18 cellular contexts compared by ENCODE assay signal in genomic region chr12:1603621-1604020, GRCh38. TPM values are rescaled to one million over a fixed set of nuclear protein-coding genes. Genes with fewer than 3 reads are reported as not detected.
DNase-seq lines count a peak whose midpoint lies in the region; ATAC-seq, FAIRE-seq and TF ChIP-seq lines count a peak whose summit lies in the region.
"Had no signal": no experiment of that assay in that cellular context is flagged by ENCODE, and none has a peak within 500 bp of the region (broad histone marks: within the 10 kb centered on the region; RNA-seq: fewer than 3 reads in every experiment).

No MANE protein-coding gene starts in this region.

- POLR2A ChIA-PET in K562 (lab: Yijun Ruan, JAX): interaction anchor here (0.9 to 1.4 kb wide), 2 partner anchors 12 to 486 kb away, joined by 3 read pairs; no protein-coding TSS in a partner anchor
- POLR2A ChIA-PET in CD8-positive, alpha-beta T cell (lab: Charles Lee): interaction anchor here (0.9 to 1.1 kb wide), 3 partner anchors 9 to 613 kb away, joined by 3 to 9 read pairs (median 4); no protein-coding TSS in a partner anchor

- peak overlapping the region; percentile 67 for H2AFZ ChIP-seq in K562 (ENCODE audit: low read depth, low read length)
- H2AFZ ChIP-seq: PC-9 had no signal

- FAIRE-seq in HTR-8/SVneo (lab: Jason Lieb, UNC): peak; percentile 79
- no peak for FAIRE-seq in K562 (lab: Jason Lieb, UNC)
- FAIRE-seq: A204.1 had no signal

- H3K27me3 Mint-ChIP-seq in CD4-positive, CD25-positive, alpha-beta regulatory T cell: peaks cover 11% of the 10 kb centered on the region
- no peaks in the 10 kb centered on the region for H3K27me3 Mint-ChIP-seq in CD8-positive, alpha-beta T cell (ENCODE audit: low read depth)

- H3K36me3 Mint-ChIP-seq in CD4-positive, CD25-positive, alpha-beta regulatory T cell: no peaks in the 10 kb centered on the region
- peaks cover 3% of the 10 kb centered on the region for H3K36me3 Mint-ChIP-seq in CD8-positive, alpha-beta T cell

- no peak for ATAC-seq in CD4-positive, CD25-positive, alpha-beta regulatory T cell (ENCODE audit: low read depth in 2 of 2)
- no peak for ATAC-seq in K562
- no peak for ATAC-seq in HG02763 (IDR thresholded peaks at IDR 0.05; ENCODE audit: unreplicated experiment)
- ATAC-seq in CD8-positive, alpha-beta T cell: no peak
- no peak for ATAC-seq in GM19455 (IDR thresholded peaks at IDR 0.05; ENCODE audit: unreplicated experiment)

- peak overlapping the region in 2 of 4 donors; percentile 52 to 78 for H3K4me3 Mint-ChIP-seq in CD4-positive, CD25-positive, alpha-beta regulatory T cell
- no peak overlapping the region for H3K4me3 Mint-ChIP-seq in CD8-positive, alpha-beta T cell

- CTCF ChIA-PET in K562 (lab: Yijun Ruan, JAX; ENCODE audit: low intra/inter-chr PET ratio): no interaction called here
- CTCF ChIA-PET in CD8-positive, alpha-beta T cell (lab: Charles Lee): interaction anchor here (1.0 to 5.4 kb wide), 10 partner anchors 9 to 485 kb away, joined by 3 to 66 read pairs (median 6); no protein-coding TSS in a partner anchor

- no peak overlapping the region for H3K9ac ChIP-seq in K562 (ENCODE audit: insufficient read depth in 1 of 2, low read depth in 2 of 2, low read length in 2 of 2)
- H3K9ac ChIP-seq: BLaER1 treated with 17β-estradiol and CSF1 and Interleukin-3, amounts not matched to agents 10 nM and 100 nM had no signal

- no peak overlapping the region for H3K27ac ChIP-seq in CD4-positive, CD25-positive, alpha-beta regulatory T cell (ENCODE audit: insufficient read depth, low read length, poor library complexity, severe bottlenecking)
- peak overlapping the region; percentile 67; the same call in 2 of the 3 replicates for H3K27ac ChIP-seq in K562 (ENCODE audit: extremely low read depth, low read depth, low read length)
- H3K27ac ChIP-seq in CD8-positive, alpha-beta T cell (ENCODE audit: low read depth, low read length): no peak overlapping the region
- H3K27ac ChIP-seq: BLaER1 treated with 17β-estradiol and CSF1 and Interleukin-3, amounts not matched to agents 10 nM and 100 nM; PC-9 had no signal

- BruUV-seq in K562 (replicated peaks; lab: Mats Ljungman, UMichigan): no TSS peak

- no peak overlapping the region for H3K4me2 ChIP-seq in K562 (ENCODE audit: insufficient read depth, low read length)
- H3K4me2 ChIP-seq: PC-9 had no signal

- H3K27me3 ChIP-seq in CD4-positive, CD25-positive, alpha-beta regulatory T cell (ENCODE audit: control insufficient read depth, insufficient read depth, low read length): no peaks in the 10 kb centered on the region
- no peaks in the 10 kb centered on the region for H3K27me3 ChIP-seq in K562 (ENCODE audit: control insufficient read depth in 2 of 2, insufficient read depth in 2 of 2, low read length in 2 of 2)
- H3K27me3 ChIP-seq in CD8-positive, alpha-beta T cell (ENCODE audit: insufficient read depth, low read length): no peaks in the 10 kb centered on the region

- H4K20me1 ChIP-seq in K562 (replicated peaks; ENCODE audit: control insufficient read depth, insufficient read depth, low read length): no peaks in the 10 kb centered on the region
- H4K20me1 ChIP-seq: BLaER1 treated with 17β-estradiol and CSF1 and Interleukin-3, amounts not matched to agents 10 nM and 100 nM had no signal

- TF ChIP-seq CTCF in K562 (IDR thresholded peaks at IDR 0.05 in 2 of 3, conservative IDR thresholded peaks at IDR 0.05 in 1 of 3; ENCODE audit: insufficient read depth in 2 of 3, low read depth in 1 of 3, low read length in 3 of 3): no peak
- TF ChIP-seq CTCF in fibroblast of villous mesenchyme (IDR thresholded peaks at IDR 0.05; ENCODE audit: insufficient read depth, low read depth, low read length): no peak
- no peak for TF ChIP-seq CTCF in CD8-positive, alpha-beta T cell (IDR thresholded peaks at IDR 0.05)

- no peak for TF ChIP-seq RAD21 in K562 (CRISPR knock-in tag; conservative IDR thresholded peaks at IDR 0.05 in 1 of 2, IDR thresholded peaks at IDR 0.05 in 1 of 2)

- H3K4me3 ChIP-seq in CD4-positive, CD25-positive, alpha-beta regulatory T cell (ENCODE audit: low read depth, low read length): no peak overlapping the region
- H3K4me3 ChIP-seq in K562: no peak overlapping the region
- H3K4me3 ChIP-seq in fibroblast of villous mesenchyme (ENCODE audit: low read depth, low read length): no peak overlapping the region
- no peak overlapping the region for H3K4me3 ChIP-seq in CD8-positive, alpha-beta T cell (ENCODE audit: low read depth, low read length)
- H3K4me3 ChIP-seq: BLaER1 treated with 17β-estradiol and CSF1 and Interleukin-3, amounts not matched to agents 10 nM and 100 nM; HAP-1; PC-9 had no signal

- H3K79me2 ChIP-seq in K562 (ENCODE audit: control insufficient read depth, insufficient read depth, low read length): no peaks in the 10 kb centered on the region; the same call in 2 of the 3 replicates

- H3K27ac Mint-ChIP-seq in CD4-positive, CD25-positive, alpha-beta regulatory T cell: peak overlapping the region in 2 of 3 donors; percentile 97 to 98
- H3K27ac Mint-ChIP-seq in CD8-positive, alpha-beta T cell: no peak overlapping the region

- no peaks in the 10 kb centered on the region for H3K36me3 ChIP-seq in CD4-positive, CD25-positive, alpha-beta regulatory T cell (ENCODE audit: control insufficient read depth, insufficient read depth, low read length)
- H3K36me3 ChIP-seq in K562 (ENCODE audit: control insufficient read depth, insufficient read depth, low read length): no peaks in the 10 kb centered on the region
- H3K36me3 ChIP-seq in CD8-positive, alpha-beta T cell (ENCODE audit: insufficient read depth, low read length): no peaks in the 10 kb centered on the region
- H3K36me3 ChIP-seq: BLaER1 treated with 17β-estradiol and CSF1 and Interleukin-3, amounts not matched to agents 10 nM and 100 nM; HAP-1 had no signal

- DNase-seq in CD4-positive, CD25-positive, alpha-beta regulatory T cell: no peak
- no peak for DNase-seq in HTR-8/SVneo (ENCODE audit: insufficient read length, low spot score)
- peak in 1 of 4 experiments; percentile 33 for DNase-seq in K562 (ENCODE audit: extremely low read depth in 1 of 4, low spot score in 3 of 4)
- DNase-seq in fibroblast of villous mesenchyme (ENCODE audit: low read depth): peak; percentile 42
- DNase-seq in GM19240 (ENCODE audit: insufficient read length, low spot score): no peak
- DNase-seq in CD8-positive, alpha-beta T cell: no peak
- DNase-seq: DMS53, KG1, NCI-H1436 treated with DMSO at 0.1 percent for 48 hours, NCI-H2081, NCI-H510A, NCI-H774, PC-9 had no signal

- WGBS in K562 (ENCODE audit: insufficient coverage, low coverage, missing lambda C conversion rate): 44% methylated on average over 6 of the region's 6 CpGs

- peaks cover 23% of the 10 kb centered on the region for H3K4me1 ChIP-seq in CD4-positive, CD25-positive, alpha-beta regulatory T cell (ENCODE audit: control insufficient read depth, insufficient read depth, low read length, poor library complexity, severe bottlenecking)
- peaks cover 30 to 32% of the 10 kb centered on the region in 2 experiments; a peak in 4 of 5 replicates for H3K4me1 ChIP-seq in K562 (replicated peaks in 1 of 2; ENCODE audit: control insufficient read depth in 2 of 2, insufficient read depth in 2 of 2, low read length in 2 of 2)
- H3K4me1 ChIP-seq in CD8-positive, alpha-beta T cell (ENCODE audit: insufficient read depth, low read length): peaks cover 23% of the 10 kb centered on the region

- TF ChIP-seq POLR2A in K562 (conservative IDR thresholded peaks at IDR 0.05): no peak

- intact Hi-C loops in K562 (cut with micrococcal nuclease): loop anchor here (10.0 kb wide), 1 partner anchor 1029 kb away; no protein-coding TSS in a partner anchor
- intact Hi-C loops in CD8-positive, alpha-beta T cell (cut with DNase I, micrococcal nuclease): loop anchor here in 1 of 2 experiments (2.0 to 5.0 kb wide), 2 partner anchors 21 to 321 kb away; no protein-coding TSS in a partner anchor

- no peak for TF ChIP-seq EP300 in K562 (IDR thresholded peaks at IDR 0.05; ENCODE audit: low read length)

- in situ Hi-C loops in K562 (cut with MboI): no loop called here

- H3K9me3 Mint-ChIP-seq in CD4-positive, CD25-positive, alpha-beta regulatory T cell: peaks cover 0 to 4% (median 0%) of the 10 kb centered on the region in 7 donors
- H3K9me3 Mint-ChIP-seq in CD8-positive, alpha-beta T cell: no peaks in the 10 kb centered on the region

- no peaks in the 10 kb centered on the region for H3K9me3 ChIP-seq in CD4-positive, CD25-positive, alpha-beta regulatory T cell (ENCODE audit: control insufficient read depth in 2 of 2, low read length in 2 of 2)
- H3K9me3 ChIP-seq in K562 (replicated peaks; ENCODE audit: control insufficient read depth, insufficient read depth, low read depth, low read length): no peaks in the 10 kb centered on the region
- no peaks in the 10 kb centered on the region for H3K9me3 ChIP-seq in CD8-positive, alpha-beta T cell (ENCODE audit: low read length)
- H3K9me3 ChIP-seq: BLaER1 treated with 17β-estradiol and CSF1 and Interleukin-3, amounts not matched to agents 10 nM and 100 nM; HAP-1 had no signal

- peaks cover 16 to 40% (median 18%) of the 10 kb centered on the region in 4 donors for H3K4me1 Mint-ChIP-seq in CD4-positive, CD25-positive, alpha-beta regulatory T cell
- peaks cover 33% of the 10 kb centered on the region for H3K4me1 Mint-ChIP-seq in CD8-positive, alpha-beta T cell (ENCODE audit: low read depth)

- no peaks in the 10 kb centered on the region for H3K9me1 ChIP-seq in K562 (ENCODE audit: control insufficient read depth, insufficient read depth, low read length)

RNA-seq across cellular contexts. Expression of gene FBXL14, which starts 9.2 kb away (rescaled TPM):
- 26.0 TPM for total RNA-seq in CD4-positive, CD25-positive, alpha-beta regulatory T cell
- polyA plus RNA-seq in CD4-positive, CD25-positive, alpha-beta regulatory T cell: 10 to 100 TPM; 18.5 to 24.3 (median 23.7) TPM
- total RNA-seq in K562 (2011; cell fraction: chromatin; rRNA removed; ENCODE audit: low replicate concordance): 1.6 and 6.6 TPM in 2 replicates
- total RNA-seq in K562 (2011; cell fraction: nucleolus; rRNA removed): 7.8 and 11.2 TPM in 2 replicates
- total RNA-seq in K562 (2011; cell fraction: nucleoplasm; rRNA removed): 4.3 and 5.0 TPM in 2 replicates
- total RNA-seq in K562 (2014; rRNA removed): 7.1 and 7.8 TPM in 2 replicates
- 0.22 and 0.65 TPM in 2 replicates for total RNA-seq in K562 (2014; rRNA removed; fragmentation: Illumina TruSeq; extraction: Trizol)
- 4.8 and 5.3 TPM in 2 replicates for total RNA-seq in K562 (2015; rRNA removed; fragmentation: Illumina TruSeq; extraction: Trizol)
- 9.8 and 11.0 TPM in 2 replicates for total RNA-seq in K562 (2021)
- 3.3 and 4.6 TPM in 2 replicates for polyA plus RNA-seq in K562 (2011; rRNA removed)
- 6.7 and 16.0 TPM in 2 replicates for polyA plus RNA-seq in K562 (2011; cell fraction: cytosol; rRNA removed)
- 3.4 and 5.1 TPM in 2 replicates for polyA plus RNA-seq in K562 (2011; cell fraction: nucleus; rRNA removed)
- 6.5 and 9.3 TPM in 2 replicates for polyA plus RNA-seq in K562 (2012)
- 1.2 and 3.3 TPM in 2 replicates for polyA plus RNA-seq in K562 (2014; fragmentation: Illumina TruSeq; extraction: Trizol)
- polyA plus RNA-seq in K562 (2014; fragmentation: Nextera tagmentation; extraction: Ambion mirVana): under 1 TPM; 0.13 to 0.17 TPM
- 6.3 and 7.6 TPM in 2 replicates for polyA plus RNA-seq in K562 (2014; rRNA removed)
- polyA minus RNA-seq in K562 (2011; rRNA and poly(A)+ RNA removed): 3.3 and 6.3 TPM in 2 replicates
- polyA minus RNA-seq in K562 (2011; cell fraction: cytosol; rRNA and poly(A)+ RNA removed): 8.7 TPM in 2 replicates
- 5.9 and 7.4 TPM in 2 replicates for polyA minus RNA-seq in K562 (2011; cell fraction: nucleus; rRNA and poly(A)+ RNA removed)
- 7.4 and 9.5 TPM in 2 replicates for total RNA-seq in fibroblast of villous mesenchyme
- 10 to 100 TPM; 28.1 to 30.5 TPM for total RNA-seq in CD8-positive, alpha-beta T cell

RNA-seq across cellular contexts. Expression of gene WNT5B, which starts 25.4 kb away (rescaled TPM):
- total RNA-seq in CD4-positive, CD25-positive, alpha-beta regulatory T cell: not detected
- not detected for polyA plus RNA-seq in CD4-positive, CD25-positive, alpha-beta regulatory T cell
- total RNA-seq in K562 (2011; cell fraction: chromatin; rRNA removed; ENCODE audit: low replicate concordance): 2.9 and 11.1 TPM in 2 replicates
- 12.0 TPM in 2 replicates for total RNA-seq in K562 (2011; cell fraction: nucleolus; rRNA removed)
- total RNA-seq in K562 (2011; cell fraction: nucleoplasm; rRNA removed): 6.7 and 8.2 TPM in 2 replicates
- 15.0 and 16.8 TPM in 2 replicates for total RNA-seq in K562 (2014; rRNA removed)
- 5.3 and 5.4 TPM in 2 replicates for total RNA-seq in K562 (2014; rRNA removed; fragmentation: Illumina TruSeq; extraction: Trizol)
- total RNA-seq in K562 (2015; rRNA removed; fragmentation: Illumina TruSeq; extraction: Trizol): 7.8 and 8.9 TPM in 2 replicates
- 14.6 and 18.4 TPM in 2 replicates for total RNA-seq in K562 (2021)
- 3.0 and 5.1 TPM in 2 replicates for polyA plus RNA-seq in K562 (2011; rRNA removed)
- 5.7 and 6.2 TPM in 2 replicates for polyA plus RNA-seq in K562 (2011; cell fraction: cytosol; rRNA removed)
- polyA plus RNA-seq in K562 (2011; cell fraction: nucleus; rRNA removed): 5.1 and 6.0 TPM in 2 replicates
- 3.9 and 8.4 TPM in 2 replicates for polyA plus RNA-seq in K562 (2012)
- 5.4 and 6.8 TPM in 2 replicates for polyA plus RNA-seq in K562 (2014; fragmentation: Illumina TruSeq; extraction: Trizol)
- polyA plus RNA-seq in K562 (2014; fragmentation: Nextera tagmentation; extraction: Ambion mirVana): under 1 TPM; 0.42 to 0.80 TPM
- 5.4 and 6.2 TPM in 2 replicates for polyA plus RNA-seq in K562 (2014; rRNA removed)
- 4.1 and 5.8 TPM in 2 replicates for polyA minus RNA-seq in K562 (2011; rRNA and poly(A)+ RNA removed)
- polyA minus RNA-seq in K562 (2011; cell fraction: cytosol; rRNA and poly(A)+ RNA removed): 5.7 and 6.3 TPM in 2 replicates
- polyA minus RNA-seq in K562 (2011; cell fraction: nucleus; rRNA and poly(A)+ RNA removed): 1.5 and 3.0 TPM in 2 replicates
- 78.2 and 98.2 TPM in 2 replicates for total RNA-seq in fibroblast of villous mesenchyme
- not detected for total RNA-seq in CD8-positive, alpha-beta T cell
